In the genomic region with DNA sequence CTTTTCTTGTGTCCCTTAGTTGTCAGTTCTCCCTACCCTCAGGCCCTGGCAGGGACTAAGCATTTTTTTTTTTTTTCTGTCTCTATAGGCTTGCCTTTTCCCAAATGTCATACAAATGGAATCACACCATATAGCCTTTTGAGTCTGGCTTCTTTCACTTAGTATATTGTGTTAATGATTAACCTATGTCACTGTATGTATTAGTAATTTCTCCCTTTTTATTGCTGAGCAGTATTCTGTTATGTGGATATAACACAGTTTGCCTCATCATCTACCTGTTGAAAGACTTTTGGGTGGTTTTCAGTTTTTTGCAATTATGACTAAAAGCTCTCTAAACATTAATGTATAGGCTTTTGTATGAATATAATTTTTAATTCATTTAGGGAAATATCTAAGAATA, we compare ENCODE assay signal across 15 cellular contexts. TPM values are rescaled to one million over a fixed set of nuclear protein-coding genes. Genes with fewer than 3 reads are reported as not detected.
DNase-seq lines count a peak whose midpoint lies in the region; ATAC-seq lines count a peak whose summit lies in the region.
"Had no signal": no experiment of that assay in that cellular context is flagged by ENCODE, and none has a peak within 500 bp of the region (broad histone marks: within the 10 kb centered on the region; RNA-seq: fewer than 3 reads in every experiment).

No MANE protein-coding gene starts in this region.

- ATAC-seq in GM18511 (IDR thresholded peaks at IDR 0.05; ENCODE audit: unreplicated experiment) (peak; percentile 71), HG02938 (IDR thresholded peaks at IDR 0.05; ENCODE audit: unreplicated experiment) (peak; percentile 49), HG02759 (IDR thresholded peaks at IDR 0.05; ENCODE audit: unreplicated experiment) (no peak)

- DNase-seq in SW480 (ENCODE audit: low spot score) (peak; percentile 16), HT-29 (ENCODE audit: low spot score) (no peak)
- DNase-seq in activated CD8-positive, alpha-beta memory T cell treated with anti-CD3 and anti-CD28 coated beads for 24 hours: no peak
- DNase-seq: ACHN; BE2C; C1 segment of cervical spinal cord; CD4-positive, CD25-positive, alpha-beta regulatory T cell; CD8-positive, alpha-beta memory T cell; COR-L47; DMS 273 treated with DMSO at 0.1 percent for 48 hours; DMS79; GDM1 had no signal

RNA-seq across cellular contexts. Expression of gene FBXO30, which starts 16.0 kb away (rescaled TPM):
- total RNA-seq in HT-29 (2014; rRNA removed; shearing (Covaris generic)): 1.8 and 1.9 TPM in 2 replicates
